Comparison of ENCODE assay signal across 22 cellular contexts in genomic region chr5:16883801-16884200, GRCh38. TPM values are rescaled to one million over a fixed set of nuclear protein-coding genes. Genes with fewer than 3 reads are reported as not detected.
DNase-seq lines count a peak whose midpoint lies in the region; ATAC-seq and TF ChIP-seq lines count a peak whose summit lies in the region.
"Had no signal": no experiment of that assay in that cellular context is flagged by ENCODE, and none has a peak within 500 bp of the region (broad histone marks: within the 10 kb centered on the region; RNA-seq: fewer than 3 reads in every experiment).

No MANE protein-coding gene starts in this region.

- TF ChIP-seq POLR2A in transverse colon (IDR thresholded peaks at IDR 0.05): no peak

- peaks cover 12% of the 10 kb centered on the region for H3K36me3 Mint-ChIP-seq in HFFc6 (ENCODE audit: low read depth)
- H3K36me3 Mint-ChIP-seq: activated naive CD8-positive, alpha-beta T cell treated with anti-CD3 and anti-CD28 coated beads, Interleukin-2, amount 10 ng/mL, durations not matched to agents 7 days and 5 days had no signal

- H3K4me1 ChIP-seq in transverse colon: peaks cover 4 to 81% (median 48%) of the 10 kb centered on the region in 4 donors

- H3K27ac ChIP-seq in SK-N-MC (peak overlapping the region; percentile 61), transverse colon (peak overlapping the region; percentile 52 to 81 (median 64))
- H3K27ac ChIP-seq: esophagus muscularis mucosa, lower lobe of right lung, neural progenitor cell had no signal

- intact Hi-C loops in transverse colon (cut with DNase I; ENCODE audit: low total_unique reads) (no loop called here), Right ventricle myocardium superior (cut with DNase I) (no loop called here)

- WGBS in transverse colon (ENCODE audit: low coverage in 1 of 2), 2 donors: 51 to 62% methylated on average over 3 to 6 of the region's 6 CpGs

- H3K9me3 ChIP-seq in SK-N-MC (ENCODE audit: low read depth, low read length) (no peaks in the 10 kb centered on the region), transverse colon (no peaks in the 10 kb centered on the region)
- H3K9me3 ChIP-seq: esophagus muscularis mucosa, lower lobe of right lung, mucosa of descending colon, vagina had no signal

- no peak for TF ChIP-seq EP300 in transverse colon (IDR thresholded peaks at IDR 0.05; ENCODE audit: low read depth)

- H3K36me3 ChIP-seq in SK-N-MC (ENCODE audit: insufficient read depth, low read length) (peaks cover 50% of the 10 kb centered on the region), transverse colon (no peaks in the 10 kb centered on the region)
- H3K36me3 ChIP-seq: esophagus muscularis mucosa, lower lobe of right lung, neural progenitor cell, vagina had no signal

- TF ChIP-seq CTCF in HFFc6 (IDR thresholded peaks at IDR 0.05) (no peak), fibroblast of villous mesenchyme (IDR thresholded peaks at IDR 0.05; ENCODE audit: insufficient read depth, low read depth, low read length) (no peak), transverse colon (IDR thresholded peaks at IDR 0.05) (no peak)

- peak overlapping the region; percentile 12; the same call in 1 of the 2 replicates for H3K4me3 Mint-ChIP-seq in HFFc6
- H3K4me3 Mint-ChIP-seq: activated naive CD8-positive, alpha-beta T cell treated with anti-CD3 and anti-CD28 coated beads, Interleukin-2, amount 10 ng/mL, durations not matched to agents 7 days and 5 days; activated T-helper 17 cell treated with anti-CD3 and anti-CD28 coated beads, Interleukin-2, amount 50 U/mL, for 72 hours; GM23338; neural progenitor cell; T-helper 2 cell treated with Interferon-gamma antibody and Interleukin-4, amounts not matched to agents 5 μg/mL and 100 μg/mL, for 36 hours had no signal

- H3K27ac Mint-ChIP-seq in HFFc6: peak overlapping the region; percentile 58
- H3K27ac Mint-ChIP-seq: activated naive CD8-positive, alpha-beta T cell treated with anti-CD3 and anti-CD28 coated beads, Interleukin-2, amount 10 ng/mL, durations not matched to agents 7 days and 5 days; activated T-helper 17 cell treated with anti-CD3 and anti-CD28 coated beads, Interleukin-2, amount 50 U/mL, for 72 hours; neural progenitor cell; T-helper 2 cell treated with Interferon-gamma antibody and Interleukin-4, amounts not matched to agents 5 μg/mL and 100 μg/mL, for 36 hours had no signal

- H3K4me3 ChIP-seq in SK-N-MC (no peak overlapping the region), fibroblast of villous mesenchyme (ENCODE audit: low read depth, low read length) (no peak overlapping the region), transverse colon (no peak overlapping the region)
- H3K4me3 ChIP-seq: esophagus muscularis mucosa, GM23338, lower lobe of right lung, mucosa of descending colon, neural progenitor cell, vagina had no signal

- DNase-seq in HFFc6 (no peak), SK-N-MC (ENCODE audit: low read depth, low spot score) (no peak), fibroblast of villous mesenchyme (ENCODE audit: low read depth) (peak; percentile 29), transverse colon (no peak), Right ventricle myocardium superior (no peak), NCI-H2081 (lab: John Stamatoyannopoulos, UW) (no peak)
- DNase-seq: activated CD8-positive, alpha-beta memory T cell treated with anti-CD3 and anti-CD28 coated beads, Interleukin-2, amount 50 U/mL, for 4 hours; activated naive CD8-positive, alpha-beta T cell treated with anti-CD3 and anti-CD28 coated beads, Interleukin-2, amount 10 ng/mL, durations not matched to agents 7 days and 5 days; AML-193; kidney; lower lobe of right lung; mucosa of descending colon; NCI-H1436 treated with DMSO at 0.1 percent for 48 hours; NCI-H2227 treated with DMSO at 0.1 percent for 48 hours; substantia nigra had no signal

- H3K27me3 Mint-ChIP-seq in HFFc6 (ENCODE audit: insufficient read depth): no peaks in the 10 kb centered on the region; the same call in 1 of the 2 replicates

- no peak for ATAC-seq in HG03039 (IDR thresholded peaks at IDR 0.05; ENCODE audit: unreplicated experiment)
- no peak for ATAC-seq in Right ventricle myocardium superior (ENCODE audit: poor library complexity)
- ATAC-seq: activated T-helper 17 cell treated with anti-CD3 and anti-CD28 coated beads, Interleukin-2, amount 50 U/mL, for 72 hours; GM23338; lower lobe of right lung had no signal

- no peaks in the 10 kb centered on the region for H3K27me3 ChIP-seq in transverse colon
- H3K27me3 ChIP-seq: esophagus muscularis mucosa, neural progenitor cell, vagina had no signal

- in situ Hi-C loops in transverse colon (cut with MboI; ENCODE audit: low pct_ligation_motif_present in 1 of 4, low pct_unique_long_range_greater_than_20kb in 1 of 4, low sequenced_read_pairs in 3 of 4): no loop called here

- peaks cover 91% of the 10 kb centered on the region for H3K4me1 Mint-ChIP-seq in HFFc6 (ENCODE audit: low read depth)
- H3K4me1 Mint-ChIP-seq: activated naive CD8-positive, alpha-beta T cell treated with anti-CD3 and anti-CD28 coated beads, Interleukin-2, amount 10 ng/mL, durations not matched to agents 7 days and 5 days; activated T-helper 17 cell treated with anti-CD3 and anti-CD28 coated beads, Interleukin-2, amount 50 U/mL, for 72 hours had no signal

- H3K9ac ChIP-seq in SK-N-MC (ENCODE audit: insufficient read length): no peak overlapping the region
- H3K9ac ChIP-seq: neural progenitor cell had no signal

- no peaks in the 10 kb centered on the region for H3K9me3 Mint-ChIP-seq in HFFc6
- H3K9me3 Mint-ChIP-seq: activated naive CD8-positive, alpha-beta T cell treated with anti-CD3 and anti-CD28 coated beads, Interleukin-2, amount 10 ng/mL, durations not matched to agents 7 days and 5 days; activated T-helper 17 cell treated with anti-CD3 and anti-CD28 coated beads, Interleukin-2, amount 50 U/mL, for 72 hours; GM23338; neural progenitor cell; T-helper 2 cell treated with Interferon-gamma antibody and Interleukin-4, amounts not matched to agents 5 μg/mL and 100 μg/mL, for 36 hours had no signal

RNA-seq across cellular contexts. Expression of gene MYO10, which starts 52.3 kb away (rescaled TPM):
- 100 to 1,000 TPM in 5 of 6 experiments, 10 to 100 TPM in 1; 99.4 to 142 (median 129) TPM for total RNA-seq in HFFc6 (2021; fragmentation: NEBNext Ultra II Directional; extraction: Animal tissue kit (Norgen Biotek cat#: 25700))
- total RNA-seq in fibroblast of villous mesenchyme (36.7 and 61.2 TPM in 2 replicates), transverse colon (100 to 1,000 TPM in 1 of 4 donors, 10 to 100 TPM in 3; 51.6 to 190 (median 72.9) TPM), Right ventricle myocardium superior (7.2 TPM)
- total RNA-seq: activated naive CD8-positive, alpha-beta T cell treated with anti-CD3 and anti-CD28 coated beads, Interleukin-2, amount 10 ng/mL, durations not matched to agents 7 days and 5 days had no signal
